ENCODE assay signal across 9 cellular contexts in the genomic region with DNA sequence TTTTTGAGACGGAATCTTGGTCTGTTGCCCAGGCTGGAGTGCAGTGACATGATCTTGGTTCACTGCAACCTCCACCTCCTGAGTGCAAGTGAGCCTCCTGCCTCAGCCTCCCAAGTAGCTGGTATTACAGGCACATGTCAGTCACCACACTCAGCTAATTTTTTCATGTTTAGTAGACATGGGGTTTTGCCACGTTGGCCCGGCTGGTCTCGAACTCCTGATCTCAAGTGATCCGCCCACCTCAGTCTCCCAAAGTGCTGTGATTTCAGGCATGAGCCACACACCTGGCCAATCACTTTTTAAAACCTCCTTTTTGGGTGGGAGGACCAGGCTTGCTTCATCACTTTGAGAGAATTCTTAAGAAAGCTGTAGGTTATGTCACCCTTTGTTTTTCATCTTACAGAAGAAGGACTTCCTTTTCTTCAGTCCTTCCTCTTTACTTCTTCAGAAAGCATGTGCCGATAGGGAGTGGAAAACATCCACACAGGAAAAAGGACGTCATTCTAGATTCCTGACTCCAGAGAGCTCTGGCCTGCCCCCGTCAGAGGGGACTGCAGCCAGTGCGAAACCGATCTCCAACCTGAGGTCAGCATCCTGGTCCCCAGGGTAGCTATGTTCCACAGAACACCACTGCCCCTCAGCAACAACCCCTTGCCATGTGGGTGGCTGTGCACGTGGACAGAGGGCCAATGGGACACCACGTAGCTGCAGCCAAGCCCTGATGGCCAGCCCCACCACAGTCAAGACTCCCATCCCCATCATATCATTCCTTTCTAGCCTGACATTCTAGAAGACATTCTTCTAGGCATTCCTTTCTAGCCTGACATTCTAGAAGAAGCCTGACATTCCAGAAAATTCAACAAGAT. TPM values are rescaled to one million over a fixed set of nuclear protein-coding genes. Genes with fewer than 3 reads are reported as not detected.
A peak's percentile ranks its signal among the peaks of the same experiment; 100 is the strongest.
DNase-seq lines count a peak whose midpoint lies in the region; ATAC-seq and TF ChIP-seq lines count a peak whose summit lies in the region.
"Had no signal": no experiment of that assay in that cellular context is flagged by ENCODE, and none has a peak within 500 bp of the region (broad histone marks: within the 10 kb centered on the region; RNA-seq: fewer than 3 reads in every experiment).

No MANE protein-coding gene starts in this region.

- peaks cover 0 to 37% (median 16%) of the 10 kb centered on the region in 9 donors for H3K4me1 ChIP-seq in heart right ventricle

- H3K4me3 ChIP-seq in HL-60 (replicated peaks; ENCODE audit: insufficient read depth, low read length) (no peak overlapping the region), heart right ventricle (no peak overlapping the region)

- WGBS in heart right ventricle, 2 donors, result 58 to 68% methylated on average over 12 of the region's 12 CpGs

- ATAC-seq in heart right ventricle (peak; percentile 55 to 83 (median 74)), sciatic nerve (peak; percentile 81), GM18870 (IDR thresholded peaks at IDR 0.05; ENCODE audit: unreplicated experiment) (no peak), GM21360 (IDR thresholded peaks at IDR 0.05; ENCODE audit: unreplicated experiment) (no peak)

- TF ChIP-seq CTCF in HL-60 (IDR thresholded peaks at IDR 0.05; ENCODE audit: insufficient read depth, low read length) (no peak), heart right ventricle (IDR thresholded peaks at IDR 0.05) (no peak)

- H3K27me3 ChIP-seq in HL-60 (ENCODE audit: insufficient read depth, poor library complexity, severe bottlenecking) (no peaks in the 10 kb centered on the region), heart right ventricle (no peaks in the 10 kb centered on the region)

- H3K36me3 ChIP-seq in heart right ventricle, result peaks cover 0 to 85% (median 0%) of the 10 kb centered on the region in 9 donors

- H3K9me3 ChIP-seq in heart right ventricle, result no peaks in the 10 kb centered on the region

- H3K27ac ChIP-seq in HL-60 (replicated peaks) (peak overlapping the region; percentile 50), heart right ventricle (peak overlapping the region in 6 of 10 donors; percentile 13 to 85 (median 45))

- DNase-seq in HL-60 (ENCODE audit: low read depth in 1 of 2, low spot score in 1 of 2) (peak; percentile 56 to 76), SKM-1 (lab: John Stamatoyannopoulos, UW; ENCODE audit: unreplicated experiment) (peak; percentile 90), heart right ventricle (peak in 1 of 2 donors; percentile 56), sciatic nerve (ENCODE audit: low spot score) (no peak), foreskin melanocyte (no peak), NCI-H2081 (lab: John Stamatoyannopoulos, UW) (no peak)
- DNase-seq: NCI-H1417 had no signal

- intact Hi-C loops in heart right ventricle (cut with DNase I) (no loop called here), sciatic nerve (cut with DNase I) (no loop called here)

RNA-seq across cellular contexts. Expression of gene NCF2, which starts 21.9 kb away (rescaled TPM):
- total RNA-seq in heart right ventricle (10 to 100 TPM in 1 of 10 donors, 1 to 10 TPM in 9; 2.2 to 29.7 (median 5.0) TPM), sciatic nerve (29.6 TPM)
- 1 to 10 TPM; 1.8 to 2.5 TPM for polyA plus RNA-seq in heart right ventricle

Comparison
In these comparisons a context has a peak if more than half of its experiments do, and no peak if none do; other contexts are left out.
1. DNase-seq: peak in HL-60 (2 of 2) and SKM-1 (single experiment); none in sciatic nerve (single experiment), foreskin melanocyte (single experiment) and NCI-H2081 (0 of 2).
2. ATAC-seq: peak in heart right ventricle (8 of 8) and sciatic nerve (single experiment); none in GM18870 (single experiment) and GM21360 (single experiment).